ENCODE assay signal across 13 cellular contexts in the genomic region with DNA sequence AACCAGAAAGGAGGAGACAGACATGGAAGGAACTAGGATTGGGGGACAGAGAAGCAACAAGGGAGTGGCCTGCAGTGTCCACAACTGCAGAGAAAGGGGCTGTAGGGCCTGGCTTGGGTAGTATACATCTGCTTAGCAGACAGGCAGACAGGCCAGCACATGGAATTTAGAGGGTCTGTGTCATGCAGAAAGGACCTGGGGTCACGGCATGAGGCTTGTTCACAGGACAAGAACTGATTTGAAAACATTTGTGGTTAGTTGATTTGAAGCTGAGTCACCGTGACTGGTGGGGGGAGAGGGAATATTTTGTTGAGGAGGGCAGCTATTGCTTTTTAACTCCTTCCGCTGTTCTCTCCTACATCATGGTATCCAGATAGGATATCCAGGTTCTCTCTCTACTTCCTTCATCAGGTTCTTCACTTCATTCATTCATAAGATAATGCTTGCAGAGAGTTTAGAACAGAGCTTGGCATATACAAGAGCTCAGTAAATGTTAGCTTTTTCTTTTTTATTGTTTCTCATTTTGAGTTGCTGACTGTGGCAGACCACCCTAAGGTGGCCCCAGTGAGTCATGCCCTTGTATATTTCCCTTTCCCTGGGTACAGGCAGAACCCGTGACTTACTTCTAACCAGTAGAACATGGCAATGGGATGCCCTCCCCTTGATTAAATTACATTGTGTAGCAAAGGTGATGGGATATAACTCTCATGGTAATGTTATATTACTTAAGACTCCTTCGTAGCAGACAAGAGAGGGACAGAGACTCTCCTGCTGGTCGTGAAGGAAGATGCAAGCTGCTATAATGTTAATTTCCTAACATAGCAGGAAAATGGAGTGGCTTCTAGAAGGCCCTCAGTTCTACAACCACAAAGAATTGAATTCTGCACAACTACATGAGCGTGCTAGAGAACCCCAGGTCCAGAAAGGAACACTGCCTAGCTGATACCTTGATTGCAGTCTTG.
A peak's percentile ranks its signal among the peaks of the same experiment; 100 is the strongest.
DNase-seq lines count a peak whose midpoint lies in the region; ATAC-seq and TF ChIP-seq lines count a peak whose summit lies in the region.
"Had no signal": no experiment of that assay in that cellular context is flagged by ENCODE, and none has a peak within 500 bp of the region (broad histone marks: within the 10 kb centered on the region; RNA-seq: fewer than 3 reads in every experiment).

No MANE protein-coding gene starts in this region.

- H3K4me3 ChIP-seq in astrocyte of the spinal cord (ENCODE audit: low read depth, low read length) (no peak overlapping the region), HAP-1 (no peak overlapping the region)
- H3K4me3 ChIP-seq: BLaER1 had no signal

- in situ Hi-C loops in astrocyte of the spinal cord (cut with HindIII; ENCODE audit: low sequenced_read_pairs) (no loop called here), HAP-1 (cut with MboI; ENCODE audit: low sequenced_read_pairs) (no loop called here)

- no peaks in the 10 kb centered on the region for H3K4me1 ChIP-seq in HAP-1
- H3K4me1 ChIP-seq: BLaER1 had no signal

- peak; percentile 68 for DNase-seq in AG08395 (ENCODE audit: low spot score)
- peak; percentile 13 for DNase-seq in HPDE6-E6E7 (ENCODE audit: extremely low spot score)
- DNase-seq in astrocyte of the spinal cord (ENCODE audit: low read depth, low spot score), result peak; percentile 93
- DNase-seq in kidney glomerular epithelial cell (lab: John Stamatoyannopoulos, UW), result peak; percentile 93
- no peak for DNase-seq in HAP-1 (ENCODE audit: low spot score in 2 of 2)
- no peak for DNase-seq in NCI-H2081 (lab: John Stamatoyannopoulos, UW)
- no peak for DNase-seq in left lobe of liver (ENCODE audit: low spot score)
- DNase-seq: activated naive CD4-positive, alpha-beta T cell treated with anti-CD3 and anti-CD28 coated beads, Interleukin-2, amount 10 ng/mL, durations not matched to agents 7 days and 5 days; effector CD8-positive, alpha-beta T cell; MM.1S; natural killer cell had no signal

- no peaks in the 10 kb centered on the region for H3K9me3 ChIP-seq in HAP-1
- H3K9me3 ChIP-seq: BLaER1 had no signal

- ATAC-seq in HG02610 (IDR thresholded peaks at IDR 0.05; ENCODE audit: unreplicated experiment) (no peak), left lobe of liver (no peak)
- ATAC-seq: natural killer cell had no signal

- peak; percentile 28 for TF ChIP-seq CTCF in astrocyte of the spinal cord (IDR thresholded peaks at IDR 0.05; ENCODE audit: low read depth, low read length)

- no peaks in the 10 kb centered on the region for H3K27me3 ChIP-seq in HAP-1 (ENCODE audit: low read depth)
- H3K27me3 ChIP-seq: BLaER1 had no signal

- H3K36me3 ChIP-seq in HAP-1 (replicated peaks), result no peaks in the 10 kb centered on the region
- H3K36me3 ChIP-seq: BLaER1 had no signal

Comparison
In these comparisons a context has a peak if more than half of its experiments do, and no peak if none do; other contexts are left out.
1. DNase-seq: peak in AG08395 (single experiment), HPDE6-E6E7 (single experiment), astrocyte of the spinal cord (single experiment) and kidney glomerular epithelial cell (single experiment); none in HAP-1 (0 of 2), NCI-H2081 (0 of 2) and left lobe of liver (single experiment).